Comparison of ENCODE assay signal across 8 cellular contexts in genomic region chr3:111978493-111978832, GRCh38. TPM values are rescaled to one million over a fixed set of nuclear protein-coding genes. Genes with fewer than 3 reads are reported as not detected.
DNase-seq lines count a peak whose midpoint lies in the region; ATAC-seq, FAIRE-seq and TF ChIP-seq lines count a peak whose summit lies in the region.

No MANE protein-coding gene starts in this region.

- H3K27me3 Mint-ChIP-seq in Caco-2 (ENCODE audit: insufficient read depth, unreplicated experiment): no peaks in the 10 kb centered on the region

- H3K4me1 ChIP-seq in Caco-2: no peaks in the 10 kb centered on the region; the same call in 1 of the 2 replicates
- peaks cover 16% of the 10 kb centered on the region for H3K4me1 ChIP-seq in RWPE2 (ENCODE audit: insufficient read depth, poor library complexity, severe bottlenecking)
- H3K4me1 ChIP-seq in parathyroid adenoma: peaks cover 3% of the 10 kb centered on the region

- POLR2A ChIA-PET in Caco-2 (lab: Charles Lee): interaction anchor here (0.6 to 1.5 kb wide), 13 partner anchors 11 to 258 kb away, joined by 3 to 10 read pairs (median 4); partner anchors contain the start of gene C3orf52

- H3K27ac Mint-ChIP-seq in Caco-2 (ENCODE audit: unreplicated experiment): peak overlapping the region; percentile 88

- DNase-seq in Caco-2 (no peak), RWPE2 (ENCODE audit: low spot score) (no peak), epithelial cell of proximal tubule (ENCODE audit: low read depth) (no peak), GM13976 (ENCODE audit: low spot score) (no peak), HTR-8/SVneo (ENCODE audit: insufficient read length, low spot score) (no peak), KG1 (lab: John Stamatoyannopoulos, UW) (no peak)

- H3K36me3 ChIP-seq in Caco-2 (ENCODE audit: control insufficient read depth, insufficient read depth, low read length) (no peaks in the 10 kb centered on the region; the same call in 1 of the 2 replicates), RWPE2 (ENCODE audit: low read depth) (peaks cover 46% of the 10 kb centered on the region), parathyroid adenoma (ENCODE audit: control insufficient read depth, insufficient read depth, low read length) (no peaks in the 10 kb centered on the region)

- H3K27me3 ChIP-seq in Caco-2 (replicated peaks; ENCODE audit: control insufficient read depth, insufficient read depth, low read length) (no peaks in the 10 kb centered on the region), RWPE2 (ENCODE audit: insufficient read depth, poor library complexity, severe bottlenecking) (no peaks in the 10 kb centered on the region), parathyroid adenoma (ENCODE audit: control insufficient read depth, insufficient read depth, low read length) (no peaks in the 10 kb centered on the region)

- peak overlapping the region; percentile 98 for H2AFZ ChIP-seq in parathyroid adenoma

- H3K36me3 Mint-ChIP-seq in Caco-2 (ENCODE audit: insufficient read depth, unreplicated experiment): peaks cover 6% of the 10 kb centered on the region

- H3K4me2 ChIP-seq in parathyroid adenoma (ENCODE audit: low read length): peak overlapping the region; percentile 80

- in situ Hi-C loops in GM13976 (cut with MboI; ENCODE audit: low sequenced_read_pairs, unreplicated experiment): no loop called here

- TF ChIP-seq CTCF in Caco-2 (IDR thresholded peaks at IDR 0.05; ENCODE audit: insufficient read depth in 1 of 2, low read depth in 1 of 2, low read length in 1 of 2, severe bottlenecking in 1 of 2, unreplicated experiment in 1 of 2): no peak
- no peak for TF ChIP-seq CTCF in RWPE2 (IDR thresholded peaks at IDR 0.05; ENCODE audit: poor library complexity, severe bottlenecking)
- no peak for TF ChIP-seq CTCF in epithelial cell of proximal tubule (conservative IDR thresholded peaks at IDR 0.05; ENCODE audit: low read depth, low read length)
- TF ChIP-seq CTCF in parathyroid adenoma (IDR thresholded peaks at IDR 0.05): no peak
- no peak for TF ChIP-seq CTCF in GM13976 (IDR thresholded peaks at IDR 0.05; ENCODE audit: borderline replicate concordance, control extremely low read depth, extremely low read depth, insufficient read depth, missing control alignments)

- CTCF ChIA-PET in Caco-2 (lab: Charles Lee): interaction anchor here (0.8 to 2.0 kb wide), 13 partner anchors 8 to 401 kb away, joined by 3 to 25 read pairs (median 5); no protein-coding TSS in a partner anchor

- H3K4me1 Mint-ChIP-seq in Caco-2 (ENCODE audit: low read depth, unreplicated experiment): peaks cover 7% of the 10 kb centered on the region

- BruUV-seq in Caco-2 (replicated peaks; lab: Mats Ljungman, UMichigan): no TSS peak

- peak overlapping the region; percentile 50 for H3K27ac ChIP-seq in RWPE2 (ENCODE audit: poor library complexity, severe bottlenecking)
- H3K27ac ChIP-seq in parathyroid adenoma: peak overlapping the region; percentile 85

- H3K9me3 ChIP-seq in Caco-2: no peaks in the 10 kb centered on the region
- H3K9me3 ChIP-seq in RWPE2 (ENCODE audit: severe bottlenecking): no peaks in the 10 kb centered on the region
- no peaks in the 10 kb centered on the region for H3K9me3 ChIP-seq in parathyroid adenoma (ENCODE audit: control insufficient read depth, low read length)

- no peak for FAIRE-seq in HTR-8/SVneo (lab: Jason Lieb, UNC)

- ATAC-seq in RWPE2 (ENCODE audit: low read depth) (no peak; the same call in 2 of the 3 replicates), GM21528 (IDR thresholded peaks at IDR 0.05; ENCODE audit: low FRiP score, unreplicated experiment) (no peak)

- peak overlapping the region; percentile 84 for H3K4me3 Mint-ChIP-seq in Caco-2 (ENCODE audit: unreplicated experiment)

- H3K9ac ChIP-seq in parathyroid adenoma: peak overlapping the region; percentile 78

- H3K4me3 ChIP-seq in Caco-2 (ENCODE audit: low read depth, low read length) (peak overlapping the region; percentile 79), RWPE2 (ENCODE audit: severe bottlenecking) (peak overlapping the region; percentile 85), epithelial cell of proximal tubule (ENCODE audit: low read depth, low read length) (peak overlapping the region; percentile 70), parathyroid adenoma (ENCODE audit: low read depth, low read length) (peak overlapping the region; percentile 88)

- H3K9me3 Mint-ChIP-seq in Caco-2 (ENCODE audit: unreplicated experiment): no peaks in the 10 kb centered on the region

- intact Hi-C loops in Caco-2 (cut with micrococcal nuclease; ENCODE audit: unreplicated experiment): no loop called here

- peaks cover 2% of the 10 kb centered on the region for H3K79me2 ChIP-seq in parathyroid adenoma

RNA-seq across cellular contexts. Expression of gene ABHD10, which starts 0.4 kb away (rescaled TPM):
- total RNA-seq in Caco-2 (2022) (37.0 and 41.8 TPM in 2 replicates), epithelial cell of proximal tubule (18.2 and 27.7 TPM in 2 replicates)

RNA-seq across cellular contexts. Expression of gene TAGLN3, which starts 20.3 kb away (rescaled TPM):
- total RNA-seq in Caco-2 (2022) (not detected in 2 replicates), epithelial cell of proximal tubule (5.7 and 10.0 TPM in 2 replicates)

RNA-seq across cellular contexts. Expression of gene TMPRSS7, which starts 56.1 kb away (rescaled TPM):
- total RNA-seq in Caco-2 (2022): 0.16 and 0.36 TPM in 2 replicates
- not detected in 2 replicates for total RNA-seq in epithelial cell of proximal tubule
